Comparison of ENCODE assay signal across 8 cellular contexts in genomic region chr19:46856062-46857022, GRCh38. TPM values are rescaled to one million over a fixed set of nuclear protein-coding genes. Genes with fewer than 3 reads are reported as not detected.
DNase-seq lines count a peak whose midpoint lies in the region; ATAC-seq, FAIRE-seq and TF ChIP-seq lines count a peak whose summit lies in the region.

No MANE protein-coding gene starts in this region.

- FAIRE-seq in keratinocyte (lab: Jason Lieb, UNC), result peak; percentile 63

- H3K4me3 ChIP-seq in GM12865 (ENCODE audit: low read depth, low read length), result peak overlapping the region; percentile 15
- peak overlapping the region; percentile 0 to 64 (median 56) for H3K4me3 ChIP-seq in keratinocyte (ENCODE audit: control insufficient read depth in 2 of 3, extremely low read depth in 1 of 3, insufficient read depth in 2 of 3, low read depth in 1 of 3, low read length in 3 of 3)

- peak overlapping the region; percentile 67 for H3K9ac ChIP-seq in keratinocyte (ENCODE audit: control insufficient read depth, extremely low read depth, insufficient read depth, low read length)

- H3K4me1 ChIP-seq in keratinocyte (ENCODE audit: control insufficient read depth, extremely low read depth, insufficient read depth, low read length), result peaks cover 23% of the 10 kb centered on the region

- TF ChIP-seq CTCF in GM12865 (IDR thresholded peaks at IDR 0.05; ENCODE audit: insufficient read depth, low read depth, low read length, missing control alignments) (peak; percentile 72), keratinocyte (optimal IDR thresholded peaks at IDR 0.05 in 1 of 3, IDR thresholded peaks at IDR 0.05 in 1 of 3, conservative IDR thresholded peaks at IDR 0.05 in 1 of 3; ENCODE audit: extremely low read depth in 1 of 3, insufficient read depth in 2 of 3, low read length in 3 of 3) (peak; percentile 85 to 97 (median 91))

- H3K27me3 ChIP-seq in keratinocyte (ENCODE audit: control insufficient read depth, extremely low read depth, insufficient read depth, low read length), result no peaks in the 10 kb centered on the region

- no peaks in the 10 kb centered on the region for H3K9me3 ChIP-seq in keratinocyte (ENCODE audit: control insufficient read depth, low read depth, low read length)

- peak overlapping the region; percentile 79 for H2AFZ ChIP-seq in keratinocyte (ENCODE audit: control insufficient read depth, low read length)

- peaks cover under 1% of the 10 kb centered on the region for H3K79me2 ChIP-seq in keratinocyte (ENCODE audit: control insufficient read depth, insufficient read depth, low read length)

- DNase-seq in GM12865 (ENCODE audit: low read depth) (peak; percentile 93), NCI-H460 (ENCODE audit: extremely low read depth, low read depth) (peak; percentile 89), cerebellar cortex (ENCODE audit: low spot score) (peak; percentile 98), keratinocyte (ENCODE audit: low read depth, low spot score) (no peak)
- DNase-seq in activated CD4-positive, CD25-positive, alpha-beta regulatory T cell treated with anti-CD3 and anti-CD28 coated beads, Interleukin-2, amount 50 U/mL, for 72 hours, result peak; percentile 83
- peak; percentile 81 to 85 for DNase-seq in stimulated activated CD4-positive, alpha-beta T cell treated with anti-CD3 and anti-CD28 coated beads, Interleukin-15, amount 100 ng/mL, for 1 hour (ENCODE audit: low read depth in 1 of 2, low spot score in 1 of 2)

- H3K4me2 ChIP-seq in keratinocyte (ENCODE audit: control insufficient read depth, extremely low read depth, insufficient read depth, low read depth, low read length), result peak overlapping the region; percentile 98

- no peaks in the 10 kb centered on the region for H4K20me1 ChIP-seq in keratinocyte (ENCODE audit: control insufficient read depth, extremely low read depth, insufficient read depth, low read length)

- H3K9me1 ChIP-seq in keratinocyte (ENCODE audit: control insufficient read depth, extremely low read depth, insufficient read depth, low read length), result no peaks in the 10 kb centered on the region

- dilution Hi-C loops in keratinocyte (cut with MboI; ENCODE audit: extremely low pct_ligation_motif_present, low sequenced_read_pairs), result no loop called here

- H3K36me3 ChIP-seq in keratinocyte (ENCODE audit: control insufficient read depth in 2 of 2, extremely low read depth in 1 of 2, insufficient read depth in 2 of 2, low read length in 2 of 2), result no peaks in the 10 kb centered on the region

- H3K27ac ChIP-seq in keratinocyte (ENCODE audit: control insufficient read depth, insufficient read depth, low read length), result peak overlapping the region; percentile 62

- peak; percentile 31 for ATAC-seq in HG03039 (IDR thresholded peaks at IDR 0.05; ENCODE audit: unreplicated experiment)
- no peak for ATAC-seq in GM21390 (IDR thresholded peaks at IDR 0.05; ENCODE audit: unreplicated experiment)

RNA-seq across cellular contexts. Expression of gene ARHGAP35, which starts 4.5 kb away (rescaled TPM):
- 16.5 and 18.2 TPM in 2 replicates for total RNA-seq in NCI-H460 (2014; rRNA removed; shearing (Covaris generic))
- 4.8 and 5.6 TPM in 2 replicates for polyA plus RNA-seq in NCI-H460 (2014; cell fraction: nucleus; rRNA removed)
- 14.3 to 21.7 TPM (median 19.5 TPM) in 3 replicates for polyA plus RNA-seq in keratinocyte
- polyA plus RNA-seq in keratinocyte (2011; ENCODE audit: low read depth), result 10.5 TPM
- polyA plus RNA-seq in keratinocyte (2011; cell fraction: cytosol; rRNA removed), result 15.7 and 18.8 TPM in 2 replicates
- polyA plus RNA-seq in keratinocyte (2011; cell fraction: nucleus; rRNA removed), result 39.3 and 40.4 TPM in 2 replicates
- 14.8 and 26.2 TPM in 2 replicates for polyA plus RNA-seq in keratinocyte (2012; ENCODE audit: low replicate concordance)
- polyA minus RNA-seq in keratinocyte, result 35.4 to 53.2 TPM (median 45.6 TPM) in 3 replicates
- 20.0 TPM for polyA minus RNA-seq in keratinocyte (2011; cell fraction: cytosol; rRNA and poly(A)+ RNA removed)
- 33.8 and 54.2 TPM in 2 replicates for polyA minus RNA-seq in keratinocyte (2011; cell fraction: nucleus; rRNA and poly(A)+ RNA removed)

RNA-seq across cellular contexts. Expression of gene AP2S1, which starts 5.7 kb away (rescaled TPM):
- 110 and 111 TPM in 2 replicates for total RNA-seq in NCI-H460 (2014; rRNA removed; shearing (Covaris generic))
- polyA plus RNA-seq in NCI-H460 (2014; cell fraction: nucleus; rRNA removed), result 66.3 and 71.7 TPM in 2 replicates
- polyA plus RNA-seq in keratinocyte, result 183 to 218 TPM (median 192 TPM) in 3 replicates
- 55.4 TPM for polyA plus RNA-seq in keratinocyte (2011; ENCODE audit: low read depth)
- polyA plus RNA-seq in keratinocyte (2011; cell fraction: cytosol; rRNA removed), result 153 and 244 TPM in 2 replicates
- polyA plus RNA-seq in keratinocyte (2011; cell fraction: nucleus; rRNA removed), result 61.8 and 80.5 TPM in 2 replicates
- 182 and 267 TPM in 2 replicates for polyA plus RNA-seq in keratinocyte (2012; ENCODE audit: low replicate concordance)
- polyA minus RNA-seq in keratinocyte, result 77.5 to 115 TPM (median 95.2 TPM) in 3 replicates
- 177 TPM for polyA minus RNA-seq in keratinocyte (2011; cell fraction: cytosol; rRNA and poly(A)+ RNA removed)
- 21.6 and 26.3 TPM in 2 replicates for polyA minus RNA-seq in keratinocyte (2011; cell fraction: nucleus; rRNA and poly(A)+ RNA removed)
